ENCODE assay signal across 1 cellular context in the genomic region with DNA sequence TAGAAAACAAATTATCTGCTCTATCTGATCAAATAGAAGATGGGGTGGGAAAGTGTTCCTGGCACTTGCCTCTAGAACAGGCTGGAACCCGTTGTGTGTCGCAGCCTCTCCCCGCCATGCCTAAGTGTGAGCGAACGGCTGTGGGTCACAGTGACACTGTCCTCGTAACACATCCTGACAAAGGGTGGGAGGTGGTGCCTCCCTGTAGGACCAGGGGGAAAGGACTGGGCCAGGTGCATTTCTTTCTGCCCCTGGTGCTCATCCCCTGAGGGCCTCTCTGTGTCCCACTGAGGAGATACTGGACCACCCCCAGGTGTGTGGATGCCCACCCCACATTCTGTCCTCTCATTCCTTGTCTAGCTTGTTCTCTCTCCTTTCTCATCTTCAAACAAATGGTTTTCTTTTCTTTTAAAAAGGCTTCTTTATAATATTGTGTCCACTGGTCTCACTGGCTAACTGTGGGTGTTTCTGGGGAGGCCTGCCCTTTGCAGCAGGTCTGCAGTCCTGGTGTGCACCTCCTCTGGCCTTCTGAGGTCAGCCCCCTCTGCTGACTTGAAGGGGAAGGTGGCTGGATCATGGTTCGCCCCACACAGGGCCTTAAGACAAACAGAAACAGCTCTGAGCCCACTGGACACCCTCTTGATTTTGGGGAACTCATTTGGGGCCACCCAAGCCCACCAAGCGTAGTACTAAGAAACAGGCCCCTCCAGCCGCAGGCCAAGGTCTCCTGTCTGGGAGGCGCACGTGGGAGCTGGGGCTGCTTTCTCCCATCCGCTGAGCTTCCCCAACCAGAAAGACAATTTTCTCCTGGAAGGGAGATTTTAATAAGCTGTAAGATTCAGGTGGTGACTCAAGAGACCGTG.
TF ChIP-seq lines count a peak whose summit lies in the region.

No MANE protein-coding gene starts in this region.

TF ChIP-seq in WTC11, 78 proteins besides CTCF, POLR2A, EP300 and RAD21 (continued from another document):
- TF ChIP-seq, protein P1, sequence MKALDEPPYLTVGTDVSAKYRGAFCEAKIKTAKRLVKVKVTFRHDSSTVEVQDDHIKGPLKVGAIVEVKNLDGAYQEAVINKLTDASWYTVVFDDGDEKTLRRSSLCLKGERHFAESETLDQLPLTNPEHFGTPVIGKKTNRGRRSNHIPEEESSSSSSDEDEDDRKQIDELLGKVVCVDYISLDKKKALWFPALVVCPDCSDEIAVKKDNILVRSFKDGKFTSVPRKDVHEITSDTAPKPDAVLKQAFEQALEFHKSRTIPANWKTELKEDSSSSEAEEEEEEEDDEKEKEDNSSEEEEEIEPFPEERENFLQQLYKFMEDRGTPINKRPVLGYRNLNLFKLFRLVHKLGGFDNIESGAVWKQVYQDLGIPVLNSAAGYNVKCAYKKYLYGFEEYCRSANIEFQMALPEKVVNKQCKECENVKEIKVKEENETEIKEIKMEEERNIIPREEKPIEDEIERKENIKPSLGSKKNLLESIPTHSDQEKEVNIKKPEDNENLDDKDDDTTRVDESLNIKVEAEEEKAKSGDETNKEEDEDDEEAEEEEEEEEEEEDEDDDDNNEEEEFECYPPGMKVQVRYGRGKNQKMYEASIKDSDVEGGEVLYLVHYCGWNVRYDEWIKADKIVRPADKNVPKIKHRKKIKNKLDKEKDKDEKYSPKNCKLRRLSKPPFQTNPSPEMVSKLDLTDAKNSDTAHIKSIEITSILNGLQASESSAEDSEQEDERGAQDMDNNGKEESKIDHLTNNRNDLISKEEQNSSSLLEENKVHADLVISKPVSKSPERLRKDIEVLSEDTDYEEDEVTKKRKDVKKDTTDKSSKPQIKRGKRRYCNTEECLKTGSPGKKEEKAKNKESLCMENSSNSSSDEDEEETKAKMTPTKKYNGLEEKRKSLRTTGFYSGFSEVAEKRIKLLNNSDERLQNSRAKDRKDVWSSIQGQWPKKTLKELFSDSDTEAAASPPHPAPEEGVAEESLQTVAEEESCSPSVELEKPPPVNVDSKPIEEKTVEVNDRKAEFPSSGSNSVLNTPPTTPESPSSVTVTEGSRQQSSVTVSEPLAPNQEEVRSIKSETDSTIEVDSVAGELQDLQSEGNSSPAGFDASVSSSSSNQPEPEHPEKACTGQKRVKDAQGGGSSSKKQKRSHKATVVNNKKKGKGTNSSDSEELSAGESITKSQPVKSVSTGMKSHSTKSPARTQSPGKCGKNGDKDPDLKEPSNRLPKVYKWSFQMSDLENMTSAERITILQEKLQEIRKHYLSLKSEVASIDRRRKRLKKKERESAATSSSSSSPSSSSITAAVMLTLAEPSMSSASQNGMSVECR (CRISPR knock-in tag; IDR thresholded peaks at IDR 0.05; ENCODE audit: borderline replicate concordance): no peak
- TF ChIP-seq, protein P2, sequence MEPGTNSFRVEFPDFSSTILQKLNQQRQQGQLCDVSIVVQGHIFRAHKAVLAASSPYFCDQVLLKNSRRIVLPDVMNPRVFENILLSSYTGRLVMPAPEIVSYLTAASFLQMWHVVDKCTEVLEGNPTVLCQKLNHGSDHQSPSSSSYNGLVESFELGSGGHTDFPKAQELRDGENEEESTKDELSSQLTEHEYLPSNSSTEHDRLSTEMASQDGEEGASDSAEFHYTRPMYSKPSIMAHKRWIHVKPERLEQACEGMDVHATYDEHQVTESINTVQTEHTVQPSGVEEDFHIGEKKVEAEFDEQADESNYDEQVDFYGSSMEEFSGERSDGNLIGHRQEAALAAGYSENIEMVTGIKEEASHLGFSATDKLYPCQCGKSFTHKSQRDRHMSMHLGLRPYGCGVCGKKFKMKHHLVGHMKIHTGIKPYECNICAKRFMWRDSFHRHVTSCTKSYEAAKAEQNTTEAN (CRISPR knock-in tag; IDR thresholded peaks at IDR 0.05): no peak
- TF ChIP-seq CBFB (CRISPR knock-in tag; IDR thresholded peaks at IDR 0.05; ENCODE audit: low read depth) (no peak), GRHL2 (CRISPR knock-in tag; IDR thresholded peaks at IDR 0.05; ENCODE audit: insufficient replicate concordance, severe bottlenecking) (no peak), ERG (CRISPR knock-in tag; IDR thresholded peaks at IDR 0.05) (no peak), ZNF138 (CRISPR knock-in tag; conservative IDR thresholded peaks at IDR 0.05) (no peak), JAZF1 (CRISPR knock-in tag; IDR thresholded peaks at IDR 0.05) (no peak), TEAD1 (CRISPR knock-in tag; IDR thresholded peaks at IDR 0.05) (no peak), FOXP1 (CRISPR knock-in tag; IDR thresholded peaks at IDR 0.05; ENCODE audit: borderline replicate concordance) (no peak)
- TF ChIP-seq, protein P3, sequence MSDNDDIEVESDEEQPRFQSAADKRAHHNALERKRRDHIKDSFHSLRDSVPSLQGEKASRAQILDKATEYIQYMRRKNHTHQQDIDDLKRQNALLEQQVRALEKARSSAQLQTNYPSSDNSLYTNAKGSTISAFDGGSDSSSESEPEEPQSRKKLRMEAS (CRISPR knock-in tag; IDR thresholded peaks at IDR 0.05): no peak
- TF ChIP-seq, protein P4, sequence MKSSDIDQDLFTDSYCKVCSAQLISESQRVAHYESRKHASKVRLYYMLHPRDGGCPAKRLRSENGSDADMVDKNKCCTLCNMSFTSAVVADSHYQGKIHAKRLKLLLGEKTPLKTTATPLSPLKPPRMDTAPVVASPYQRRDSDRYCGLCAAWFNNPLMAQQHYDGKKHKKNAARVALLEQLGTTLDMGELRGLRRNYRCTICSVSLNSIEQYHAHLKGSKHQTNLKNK (CRISPR knock-in tag; IDR thresholded peaks at IDR 0.05): no peak
- TF ChIP-seq, protein P5, sequence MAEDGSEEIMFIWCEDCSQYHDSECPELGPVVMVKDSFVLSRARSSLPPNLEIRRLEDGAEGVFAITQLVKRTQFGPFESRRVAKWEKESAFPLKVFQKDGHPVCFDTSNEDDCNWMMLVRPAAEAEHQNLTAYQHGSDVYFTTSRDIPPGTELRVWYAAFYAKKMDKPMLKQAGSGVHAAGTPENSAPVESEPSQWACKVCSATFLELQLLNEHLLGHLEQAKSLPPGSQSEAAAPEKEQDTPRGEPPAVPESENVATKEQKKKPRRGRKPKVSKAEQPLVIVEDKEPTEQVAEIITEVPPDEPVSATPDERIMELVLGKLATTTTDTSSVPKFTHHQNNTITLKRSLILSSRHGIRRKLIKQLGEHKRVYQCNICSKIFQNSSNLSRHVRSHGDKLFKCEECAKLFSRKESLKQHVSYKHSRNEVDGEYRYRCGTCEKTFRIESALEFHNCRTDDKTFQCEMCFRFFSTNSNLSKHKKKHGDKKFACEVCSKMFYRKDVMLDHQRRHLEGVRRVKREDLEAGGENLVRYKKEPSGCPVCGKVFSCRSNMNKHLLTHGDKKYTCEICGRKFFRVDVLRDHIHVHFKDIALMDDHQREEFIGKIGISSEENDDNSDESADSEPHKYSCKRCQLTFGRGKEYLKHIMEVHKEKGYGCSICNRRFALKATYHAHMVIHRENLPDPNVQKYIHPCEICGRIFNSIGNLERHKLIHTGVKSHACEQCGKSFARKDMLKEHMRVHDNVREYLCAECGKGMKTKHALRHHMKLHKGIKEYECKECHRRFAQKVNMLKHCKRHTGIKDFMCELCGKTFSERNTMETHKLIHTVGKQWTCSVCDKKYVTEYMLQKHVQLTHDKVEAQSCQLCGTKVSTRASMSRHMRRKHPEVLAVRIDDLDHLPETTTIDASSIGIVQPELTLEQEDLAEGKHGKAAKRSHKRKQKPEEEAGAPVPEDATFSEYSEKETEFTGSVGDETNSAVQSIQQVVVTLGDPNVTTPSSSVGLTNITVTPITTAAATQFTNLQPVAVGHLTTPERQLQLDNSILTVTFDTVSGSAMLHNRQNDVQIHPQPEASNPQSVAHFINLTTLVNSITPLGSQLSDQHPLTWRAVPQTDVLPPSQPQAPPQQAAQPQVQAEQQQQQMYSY (CRISPR knock-in tag; IDR thresholded peaks at IDR 0.05): no peak
